1 cellular context compared by ENCODE assay signal in genomic region chr7:44145419-44145968, GRCh38.
TF ChIP-seq lines count a peak whose summit lies in the region.

No MANE protein-coding gene starts in this region.

TF ChIP-seq in SK-N-SH, 30 proteins besides CTCF, POLR2A, EP300 and RAD21 (continued from another document):
- TF ChIP-seq ZBTB33 (IDR thresholded peaks at IDR 0.05; ENCODE audit: borderline replicate concordance, low read depth) (no peak), POLR2AphosphoS5 (IDR thresholded peaks at IDR 0.05; ENCODE audit: low read depth, low read length) (no peak), GATA2 (CRISPR knock-in tag; IDR thresholded peaks at IDR 0.05) (no peak), NFIC (IDR thresholded peaks at IDR 0.05; ENCODE audit: borderline replicate concordance) (no peak), SMC3 (IDR thresholded peaks at IDR 0.05; ENCODE audit: low read depth, low read length) (no peak), MEF2A (IDR thresholded peaks at IDR 0.05; ENCODE audit: borderline replicate concordance, low read depth) (no peak)
TF ChIP-seq in SK-N-SH: peak in this region for 0.
